ENCODE assay signal across 20 cellular contexts in genomic region chr19:11194173-11194572, GRCh38. TPM values are rescaled to one million over a fixed set of nuclear protein-coding genes. Genes with fewer than 3 reads are reported as not detected.
DNase-seq lines count a peak whose midpoint lies in the region; ATAC-seq and TF ChIP-seq lines count a peak whose summit lies in the region.
"Had no signal": no experiment of that assay in that cellular context is flagged by ENCODE, and none has a peak within 500 bp of the region (broad histone marks: within the 10 kb centered on the region; RNA-seq: fewer than 3 reads in every experiment).

No MANE protein-coding gene starts in this region.

- peak overlapping the region; percentile 95 for H3K27ac ChIP-seq in left ventricle myocardium inferior (replicated peaks)
- H3K27ac ChIP-seq in esophagus muscularis mucosa (replicated peaks in 1 of 4), result peak overlapping the region; percentile 89 to 98 (median 96)
- H3K27ac ChIP-seq in upper lobe of right lung, result peak overlapping the region; percentile 55
- H3K27ac ChIP-seq: foreskin keratinocyte had no signal

- no peaks in the 10 kb centered on the region for H3K27me3 Mint-ChIP-seq in osteocyte (ENCODE audit: unreplicated experiment)

- no peak for TF ChIP-seq EP300 in esophagus muscularis mucosa (IDR thresholded peaks at IDR 0.05)

- H3K4me1 ChIP-seq in left ventricle myocardium inferior, result peaks cover 98% of the 10 kb centered on the region
- H3K4me1 ChIP-seq in esophagus muscularis mucosa, result peaks cover 75 to 92% (median 90%) of the 10 kb centered on the region in 4 donors
- H3K4me1 ChIP-seq in upper lobe of right lung, result peaks cover 65% of the 10 kb centered on the region

- 42% methylated on average over 8 of the region's 8 CpGs for WGBS in esophagus muscularis mucosa

- intact Hi-C loops in left ventricle myocardium inferior (cut with micrococcal nuclease) (no loop called here), Right ventricle myocardium inferior (cut with DNase I) (no loop called here), esophagus muscularis mucosa (cut with DNase I) (no loop called here), upper lobe of right lung (cut with DNase I) (no loop called here)

- H3K27ac Mint-ChIP-seq in osteocyte (ENCODE audit: unreplicated experiment), result peak overlapping the region; percentile 4
- H3K27ac Mint-ChIP-seq: activated T-cell treated with anti-CD3 and anti-CD28 coated beads, Interleukin-2, amount 50 U/mL, for 24 hours; H9; T-helper 2 cell treated with Interferon-gamma antibody and Interleukin-4, amounts not matched to agents 5 μg/mL and 100 μg/mL, for 36 hours had no signal

- H3K9me3 Mint-ChIP-seq in osteocyte (ENCODE audit: unreplicated experiment), result no peaks in the 10 kb centered on the region
- H3K9me3 Mint-ChIP-seq: activated T-cell treated with anti-CD3 and anti-CD28 coated beads, Interleukin-2, amount 50 U/mL, for 24 hours; H9; T-helper 2 cell treated with Interferon-gamma antibody and Interleukin-4, amounts not matched to agents 5 μg/mL and 100 μg/mL, for 36 hours had no signal

- ATAC-seq in Right ventricle myocardium inferior (no peak), upper lobe of right lung (no peak)
- ATAC-seq: foreskin keratinocyte, Panc1 had no signal

- TF ChIP-seq CTCF in left ventricle myocardium inferior (IDR thresholded peaks at IDR 0.05; ENCODE audit: borderline replicate concordance) (no peak), esophagus muscularis mucosa (IDR thresholded peaks at IDR 0.05) (no peak), osteocyte (IDR thresholded peaks at IDR 0.05) (no peak), upper lobe of right lung (IDR thresholded peaks at IDR 0.05) (no peak)

- peaks cover 16% of the 10 kb centered on the region for H3K36me3 Mint-ChIP-seq in osteocyte (ENCODE audit: unreplicated experiment)

- peak overlapping the region; percentile 84 for H3K4me3 ChIP-seq in left ventricle myocardium inferior
- H3K4me3 ChIP-seq in esophagus muscularis mucosa, result peak overlapping the region; percentile 66 to 92 (median 84)
- H3K4me3 ChIP-seq in upper lobe of right lung, result peak overlapping the region; percentile 63

- H3K9me3 ChIP-seq in left ventricle myocardium inferior (replicated peaks) (no peaks in the 10 kb centered on the region), esophagus muscularis mucosa (no peaks in the 10 kb centered on the region), upper lobe of right lung (no peaks in the 10 kb centered on the region)

- no peak for TF ChIP-seq POLR2A in esophagus muscularis mucosa (IDR thresholded peaks at IDR 0.05; ENCODE audit: low read depth)

- peak overlapping the region; percentile 60 for H3K4me3 Mint-ChIP-seq in osteocyte (ENCODE audit: unreplicated experiment)
- H3K4me3 Mint-ChIP-seq: activated T-cell treated with anti-CD3 and anti-CD28 coated beads, Interleukin-2, amount 50 U/mL, for 24 hours; H9; T-helper 2 cell treated with Interferon-gamma antibody and Interleukin-4, amounts not matched to agents 5 μg/mL and 100 μg/mL, for 36 hours had no signal

- DNase-seq in left ventricle myocardium inferior (no peak), Right ventricle myocardium inferior (ENCODE audit: missing footprints) (no peak), esophagus muscularis mucosa (ENCODE audit: extremely low spot score) (no peak), osteocyte (ENCODE audit: extremely low spot score, unreplicated experiment) (no peak), upper lobe of right lung (no peak), NCI-H146 treated with DMSO at 0.1 percent for 48 hours (lab: John Stamatoyannopoulos, UW; ENCODE audit: unreplicated experiment) (no peak), NCI-H526 (lab: John Stamatoyannopoulos, UW) (no peak), AG08395 (ENCODE audit: low spot score) (no peak)
- DNase-seq: activated CD4-positive, alpha-beta T cell treated with anti-CD3 and anti-CD28 coated beads for 48 hours; activated T-cell treated with anti-CD3 and anti-CD28 coated beads, Interleukin-2, amount 50 U/mL, for 24 hours; dermis blood vessel endothelial cell; foreskin keratinocyte; H9; KBM-7; NCI-H1436; NCI-H524; stimulated activated CD4-positive, alpha-beta T cell treated with anti-CD3 and anti-CD28 coated beads, Interleukin-4, amount 100 ng/mL, for 24 hours; stimulated activated naive CD4-positive, alpha-beta T cell had no signal

- peaks cover 69% of the 10 kb centered on the region for H3K4me1 Mint-ChIP-seq in osteocyte (ENCODE audit: unreplicated experiment)

- H3K36me3 ChIP-seq in left ventricle myocardium inferior (peaks cover 36% of the 10 kb centered on the region), esophagus muscularis mucosa (peaks cover 25 to 52% (median 50%) of the 10 kb centered on the region in 4 donors), upper lobe of right lung (peaks cover 43% of the 10 kb centered on the region)

- H3K27me3 ChIP-seq in left ventricle myocardium inferior (ENCODE audit: low read depth) (no peaks in the 10 kb centered on the region), esophagus muscularis mucosa (no peaks in the 10 kb centered on the region), upper lobe of right lung (no peaks in the 10 kb centered on the region)
- H3K27me3 ChIP-seq: foreskin keratinocyte had no signal

RNA-seq across cellular contexts. Expression of gene KANK2, which starts 3.2 kb away (rescaled TPM):
- total RNA-seq in left ventricle myocardium inferior (326 TPM), Right ventricle myocardium inferior (434 TPM), esophagus muscularis mucosa (1,000 to 10,000 TPM; 1,125 to 1,746 (median 1,157) TPM), osteocyte (386 and 387 TPM in 2 replicates), upper lobe of right lung (268 TPM)

RNA-seq across cellular contexts. Expression of gene SPC24, which starts 38.6 kb away (rescaled TPM):
- total RNA-seq in left ventricle myocardium inferior (3.9 TPM), Right ventricle myocardium inferior (8.6 TPM), esophagus muscularis mucosa (1 to 10 TPM; 1.4 to 6.6 (median 3.4) TPM), osteocyte (11.9 and 13.5 TPM in 2 replicates), upper lobe of right lung (1.1 TPM)

RNA-seq across cellular contexts. Expression of gene ANGPTL8, which starts 45.2 kb away (rescaled TPM):
- not detected for total RNA-seq in left ventricle myocardium inferior
- total RNA-seq in Right ventricle myocardium inferior, result 0.87 TPM
- 1 to 10 TPM in 1 of 4 donors, not detected in 3; 2.0 TPM for total RNA-seq in esophagus muscularis mucosa
- total RNA-seq in osteocyte, result not detected in 2 replicates
- not detected for total RNA-seq in upper lobe of right lung
- total RNA-seq: dermis blood vessel endothelial cell, foreskin keratinocyte, H9 had no signal
